25 cellular contexts compared by ENCODE assay signal in genomic region chr17:77908501-77908900, GRCh38.
"Had no signal": no experiment of that assay in that cellular context is flagged by ENCODE, and none has a peak within 500 bp of the region (broad histone marks: within the 10 kb centered on the region; RNA-seq: fewer than 3 reads in every experiment).

No MANE protein-coding gene starts in this region.

- H3K4me3 ChIP-seq: MG63, SK-N-MC had no signal

- H3K27ac Mint-ChIP-seq: activated B cell treated with CpG ODN at 0.5 μM for 24 hours; activated CD4-positive, alpha-beta T cell treated with anti-CD3 and anti-CD28 coated beads, Interleukin-2, amount 10 ng/mL, durations not matched to agents 24 days and 14 days; activated CD8-positive, alpha-beta memory T cell treated with anti-CD3 and anti-CD28 coated beads, Interleukin-2, amount 10 ng/mL, durations not matched to agents 7 days and 5 days; activated naive CD8-positive, alpha-beta T cell; activated T-cell treated with anti-CD3 and anti-CD28 coated beads, Interleukin-2, amount 50 U/mL, for 24 hours; activated T-helper 1 cell treated with anti-CD3 and anti-CD28 coated beads, Interleukin-12 subunit alpha, Interleukin-12 subunit beta, Interleukin-2, Interleukin-4 antibody, amounts not matched to agents 30 ng/mL and 10 ng/mL and 1 ng/mL, durations not matched to agents 14 hours and 24 hours and 36 hours; T-cell had no signal

- ATAC-seq: activated CD8-positive, alpha-beta memory T cell treated with anti-CD3 and anti-CD28 coated beads, Interleukin-2, amount 10 ng/mL, durations not matched to agents 7 days and 5 days; PC-3; T-cell had no signal

- H3K36me3 ChIP-seq: MG63 had no signal

- H3K27ac ChIP-seq: SK-N-MC had no signal

- H3K27me3 Mint-ChIP-seq: activated naive CD8-positive, alpha-beta T cell had no signal

- H3K4me1 Mint-ChIP-seq: activated B cell treated with CpG ODN at 0.5 μM for 24 hours; activated CD4-positive, alpha-beta T cell treated with anti-CD3 and anti-CD28 coated beads, Interleukin-2, amount 10 ng/mL, durations not matched to agents 24 days and 14 days; activated CD8-positive, alpha-beta memory T cell treated with anti-CD3 and anti-CD28 coated beads, Interleukin-2, amount 10 ng/mL, durations not matched to agents 7 days and 5 days; T-cell had no signal

- H3K36me3 Mint-ChIP-seq: activated CD8-positive, alpha-beta memory T cell treated with anti-CD3 and anti-CD28 coated beads, Interleukin-2, amount 10 ng/mL, durations not matched to agents 7 days and 5 days; activated naive CD8-positive, alpha-beta T cell; T-cell had no signal

- DNase-seq: activated B cell treated with CpG ODN at 0.5 μM for 24 hours; activated CD4-positive, alpha-beta T cell treated with anti-CD3 and anti-CD28 coated beads for 1 hour; activated CD4-positive, alpha-beta T cell treated with anti-CD3 and anti-CD28 coated beads, Interleukin-2, amount 10 ng/mL, durations not matched to agents 24 days and 14 days; activated CD4-positive, alpha-beta T cell treated with anti-CD3 and anti-CD28 coated beads, Interleukin-2, amount 50 U/mL, for 48 hours; activated CD8-positive, alpha-beta memory T cell treated with anti-CD3 and anti-CD28 coated beads, Interleukin-2, amount 10 ng/mL, durations not matched to agents 7 days and 5 days; activated effector memory CD4-positive, alpha-beta T cell treated with Interleukin-2 at 50 U/mL for 16 hours; activated naive CD4-positive, alpha-beta T cell treated with Interleukin-2 at 50 U/mL for 16 hours; activated T-cell treated with anti-CD3 and anti-CD28 coated beads, Interleukin-2, amount 50 U/mL, for 24 hours; MV-4-11; NCI-H1092 treated with DMSO at 0.1 percent for 48 hours; NCI-H1417 treated with DMSO at 0.1 percent for 48 hours; NCI-H1694; NCI-H2029; NCI-H2107; NCI-H2171 treated with DMSO at 0.1 percent for 48 hours; NCI-H226; NCI-H69; PC-3; T-cell; T-helper 2 cell; T1000 had no signal

- H3K9me3 Mint-ChIP-seq: activated CD4-positive, alpha-beta T cell treated with anti-CD3 and anti-CD28 coated beads, Interleukin-2, amount 10 ng/mL, durations not matched to agents 24 days and 14 days; activated T-cell treated with anti-CD3 and anti-CD28 coated beads, Interleukin-2, amount 50 U/mL, for 24 hours; activated T-helper 1 cell treated with anti-CD3 and anti-CD28 coated beads, Interleukin-12 subunit alpha, Interleukin-12 subunit beta, Interleukin-2, Interleukin-4 antibody, amounts not matched to agents 30 ng/mL and 10 ng/mL and 1 ng/mL, durations not matched to agents 14 hours and 24 hours and 36 hours; T-cell had no signal

- H3K4me3 Mint-ChIP-seq: activated B cell treated with CpG ODN at 0.5 μM for 24 hours; activated CD4-positive, alpha-beta T cell treated with anti-CD3 and anti-CD28 coated beads, Interleukin-2, amount 10 ng/mL, durations not matched to agents 24 days and 14 days; activated CD8-positive, alpha-beta memory T cell treated with anti-CD3 and anti-CD28 coated beads, Interleukin-2, amount 10 ng/mL, durations not matched to agents 7 days and 5 days; activated naive CD8-positive, alpha-beta T cell; activated T-cell treated with anti-CD3 and anti-CD28 coated beads, Interleukin-2, amount 50 U/mL, for 24 hours; activated T-helper 1 cell treated with anti-CD3 and anti-CD28 coated beads, Interleukin-12 subunit alpha, Interleukin-12 subunit beta, Interleukin-2, Interleukin-4 antibody, amounts not matched to agents 30 ng/mL and 10 ng/mL and 1 ng/mL, durations not matched to agents 14 hours and 24 hours and 36 hours; T-cell had no signal
